ENCODE assay signal across 8 cellular contexts in genomic region chr6:25279748-25280616, GRCh38. TPM values are rescaled to one million over a fixed set of nuclear protein-coding genes. Genes with fewer than 3 reads are reported as not detected.
A peak's percentile ranks its signal among the peaks of the same experiment; 100 is the strongest.
DNase-seq lines count a peak whose midpoint lies in the region; ATAC-seq and TF ChIP-seq lines count a peak whose summit lies in the region.

No MANE protein-coding gene starts in this region.

- H3K36me3 Mint-ChIP-seq in activated naive CD4-positive, alpha-beta T cell treated with anti-CD3 and anti-CD28 coated beads, Interleukin-2, amount 10 ng/mL, durations not matched to agents 7 days and 5 days = no peaks in the 10 kb centered on the region

- H3K9me3 ChIP-seq in heart right ventricle = no peaks in the 10 kb centered on the region

- no peak for TF ChIP-seq CTCF in heart right ventricle (IDR thresholded peaks at IDR 0.05)

- no peak overlapping the region for H3K27ac Mint-ChIP-seq in activated naive CD4-positive, alpha-beta T cell treated with anti-CD3 and anti-CD28 coated beads, Interleukin-2, amount 10 ng/mL, durations not matched to agents 7 days and 5 days

- CTCF ChIA-PET in activated naive CD4-positive, alpha-beta T cell treated with anti-CD3 and anti-CD28 coated beads, Interleukin-2, amount 10 ng/mL, durations not matched to agents 7 days and 5 days (lab: Charles Lee) = interaction anchor here (0.8 to 5.3 kb wide), 18 partner anchors 14 to 278 kb away, joined by 3 to 87 read pairs (median 6); no protein-coding TSS in a partner anchor

- whole genome bisulfite sequencing in heart right ventricle, 2 donors = 2 to 3% methylated on average over 38 of the region's 38 CpGs

- peaks cover 26% of the 10 kb centered on the region for H3K27me3 Mint-ChIP-seq in activated naive CD4-positive, alpha-beta T cell treated with anti-CD3 and anti-CD28 coated beads, Interleukin-2, amount 10 ng/mL, durations not matched to agents 7 days and 5 days

- intact Hi-C loops in heart right ventricle (cut with DNase I) = loop anchor here (1.0 to 10.0 kb wide), 11 partner anchors 47 to 325 kb away; no protein-coding TSS in a partner anchor

- H3K9ac ChIP-seq in rectal smooth muscle tissue (ENCODE audit: low read length) = peak overlapping the region; percentile 78

- peaks cover 0 to 30% (median 14%) of the 10 kb centered on the region in 7 donors for H3K27me3 ChIP-seq in heart right ventricle
- H3K27me3 ChIP-seq in rectal smooth muscle tissue (ENCODE audit: control insufficient read depth, insufficient read depth, low read length) = no peaks in the 10 kb centered on the region

- peaks cover 8 to 26% (median 18%) of the 10 kb centered on the region in 9 donors for H3K4me1 ChIP-seq in heart right ventricle
- H3K4me1 ChIP-seq in rectal smooth muscle tissue (ENCODE audit: control insufficient read depth, insufficient read depth, low read length) = peaks cover 2% of the 10 kb centered on the region

- DNase-seq in NCI-H345 (lab: John Stamatoyannopoulos, UW) (peak; percentile 49), NCI-H345 treated with DMSO at 0.1 percent for 48 hours (lab: John Stamatoyannopoulos, UW; ENCODE audit: unreplicated experiment) (no peak), NCI-H146 (lab: John Stamatoyannopoulos, UW) (peak; percentile 59), heart right ventricle (peak; percentile 13 to 14)
- peak; percentile 44 for DNase-seq in activated naive CD4-positive, alpha-beta T cell treated with anti-CD3 and anti-CD28 coated beads, Interleukin-2, amount 10 ng/mL, durations not matched to agents 7 days and 5 days

- H3K36me3 ChIP-seq in heart right ventricle (no peaks in the 10 kb centered on the region), rectal smooth muscle tissue (ENCODE audit: control insufficient read depth, insufficient read depth, low read length) (no peaks in the 10 kb centered on the region)

- H3K4me1 Mint-ChIP-seq in activated naive CD4-positive, alpha-beta T cell treated with anti-CD3 and anti-CD28 coated beads, Interleukin-2, amount 10 ng/mL, durations not matched to agents 7 days and 5 days = peaks cover 24% of the 10 kb centered on the region

- peak overlapping the region; percentile 84 for H3K4me3 Mint-ChIP-seq in activated naive CD4-positive, alpha-beta T cell treated with anti-CD3 and anti-CD28 coated beads, Interleukin-2, amount 10 ng/mL, durations not matched to agents 7 days and 5 days

- no peaks in the 10 kb centered on the region for H3K9me3 Mint-ChIP-seq in activated naive CD4-positive, alpha-beta T cell treated with anti-CD3 and anti-CD28 coated beads, Interleukin-2, amount 10 ng/mL, durations not matched to agents 7 days and 5 days

- ATAC-seq in heart right ventricle (peak; percentile 5 to 51 (median 12)), HG02571 (IDR thresholded peaks at IDR 0.05; ENCODE audit: unreplicated experiment) (no peak), GM21786 (IDR thresholded peaks at IDR 0.05; ENCODE audit: unreplicated experiment) (no peak)

- H3K27ac ChIP-seq in heart right ventricle (peak overlapping the region; percentile 53 to 84 (median 67)), rectal smooth muscle tissue (ENCODE audit: low read depth, low read length) (no peak overlapping the region)

- H3K4me3 ChIP-seq in heart right ventricle (peak overlapping the region; percentile 59 to 96 (median 79)), rectal smooth muscle tissue (ENCODE audit: low read length) (peak overlapping the region; percentile 83)

RNA-seq across cellular contexts. Expression of gene CARMIL1, which starts 0.8 kb away (rescaled TPM):
- 10 to 100 TPM in 1 of 10 donors, 1 to 10 TPM in 9; 1.2 to 10.3 (median 4.1) TPM for total RNA-seq in heart right ventricle
- 1 to 10 TPM; 3.1 to 8.2 TPM for polyA plus RNA-seq in heart right ventricle

Comparison
In these comparisons a context has a peak if more than half of its experiments do, and no peak if none do; other contexts are left out.
1. ATAC-seq: peak in heart right ventricle (8 of 8); none in HG02571 (single experiment) and GM21786 (single experiment).